ENCODE assay signal across 30 cellular contexts in genomic region chr17:41265078-41265477, GRCh38. TPM values are rescaled to one million over a fixed set of nuclear protein-coding genes. Genes with fewer than 3 reads are reported as not detected.
"Had no signal": no experiment of that assay in that cellular context is flagged by ENCODE, and none has a peak within 500 bp of the region (broad histone marks: within the 10 kb centered on the region; RNA-seq: fewer than 3 reads in every experiment).

A gene with protein sequence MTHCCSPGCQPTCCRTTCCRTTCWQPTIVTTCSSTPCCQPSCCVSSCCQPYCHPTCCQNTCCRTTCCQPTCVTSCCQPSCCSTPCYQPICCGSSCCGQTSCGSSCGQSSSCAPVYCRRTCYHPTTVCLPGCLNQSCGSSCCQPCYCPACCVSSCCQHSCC (plus strand): TSS chr17:41265378. CDS start chr17:41265378, 0 bp downstream.

- H3K27ac ChIP-seq: adrenal gland, body of pancreas, brain microvascular endothelial cell, breast epithelium, VCaP had no signal

- DNase-seq: activated B cell treated with CpG ODN at 0.5 μM for 24 hours; activated CD4-positive, alpha-beta memory T cell treated with anti-CD3 and anti-CD28 coated beads for 36 hours; activated CD4-positive, alpha-beta T cell treated with anti-CD3 and anti-CD28 coated beads for 4 hours; activated CD4-positive, alpha-beta T cell treated with anti-CD3 and anti-CD28 coated beads, Interleukin-2, amount 10 ng/mL, durations not matched to agents 7 days and 5 days; activated CD4-positive, CD25-positive, alpha-beta regulatory T cell treated with anti-CD3 and anti-CD28 coated beads, Interleukin-2, amount 50 U/mL, for 72 hours; activated CD8-positive, alpha-beta memory T cell treated with anti-CD3 and anti-CD28 coated beads, Interleukin-2, amount 50 U/mL, for 4 hours; activated CD8-positive, alpha-beta T cell treated with anti-CD3 and anti-CD28 coated beads for 36 hours; activated effector memory CD4-positive, alpha-beta T cell treated with anti-CD3 and anti-CD28 coated beads, Interleukin-2, amount 50 U/mL, for 16 hours; activated gamma-delta T cell treated with Interleukin-2 at 50 U/mL for 16 hours; activated naive CD4-positive, alpha-beta T cell; activated naive CD4-positive, alpha-beta T cell treated with anti-CD3 and anti-CD28 coated beads for 36 hours; activated naive CD4-positive, alpha-beta T cell treated with anti-CD3 and anti-CD28 coated beads, Interleukin-2, amount 50 U/mL, for 16 hours; activated naive CD8-positive, alpha-beta T cell treated with anti-CD3 and anti-CD28 coated beads for 36 hours; activated T-cell treated with anti-CD3 and anti-CD28 coated beads for 4 hours; activated T-cell treated with anti-CD3 and anti-CD28 coated beads, Interleukin-2, amount 50 U/mL, for 1 hour; activated T-cell treated with anti-CD3 and anti-CD28 coated beads, Interleukin-2, amount 50 U/mL, for 4 hours; activated T-cell treated with anti-CD3 and anti-CD28 coated beads, Interleukin-2, amount 50 U/mL, for 72 hours; adrenal gland; amniotic stem cell; aorta; body of pancreas; brain microvascular endothelial cell; central memory CD4-positive, alpha-beta T cell; T-helper 1 cell; T-helper 2 cell; T-helper 9 cell had no signal

- H3K4me1 ChIP-seq: adrenal gland, body of pancreas, breast epithelium had no signal

- H3K36me3 ChIP-seq: adrenal gland, brain microvascular endothelial cell, breast epithelium had no signal

- H3K9me3 ChIP-seq: adrenal gland, body of pancreas, breast epithelium had no signal

- H3K4me3 ChIP-seq: adrenal gland, body of pancreas, breast epithelium had no signal

- H3K27me3 ChIP-seq: adrenal gland, body of pancreas, brain microvascular endothelial cell, breast epithelium had no signal

- FAIRE-seq: astrocyte, TTC549 had no signal

RNA-seq across cellular contexts. Expression of the gene that starts here (rescaled TPM):
- polyA plus RNA-seq: adrenal gland, aorta had no signal
